Comparison of ENCODE assay signal across 1 cellular context in genomic region chr4:8560265-8561047, GRCh38.
TF ChIP-seq lines count a peak whose summit lies in the region.

No MANE protein-coding gene starts in this region.

TF ChIP-seq in A549, 52 proteins besides CTCF, POLR2A, EP300 and RAD21 (continued from another document):
- TF ChIP-seq ZC3H11A (IDR thresholded peaks at IDR 0.05) (no peak), MYC (IDR thresholded peaks at IDR 0.05; ENCODE audit: borderline replicate concordance, low read length) (no peak), NPAS2 (CRISPR knock-in tag; IDR thresholded peaks at IDR 0.05; ENCODE audit: borderline replicate concordance) (no peak), KDM1A (IDR thresholded peaks at IDR 0.05; ENCODE audit: low read depth) (no peak), ZFP36 (IDR thresholded peaks at IDR 0.05; ENCODE audit: borderline replicate concordance, partially characterized antibody) (no peak), HOXB5 (CRISPR knock-in tag; IDR thresholded peaks at IDR 0.05) (no peak), HMGXB4 (CRISPR knock-in tag; IDR thresholded peaks at IDR 0.05; ENCODE audit: borderline replicate concordance) (no peak), MAZ (IDR thresholded peaks at IDR 0.05; ENCODE audit: borderline replicate concordance, low read depth, low read length) (no peak), ZNF302 (CRISPR knock-in tag; IDR thresholded peaks at IDR 0.05) (no peak), EHMT2 (IDR thresholded peaks at IDR 0.05; ENCODE audit: low read depth) (no peak), SMC3 (IDR thresholded peaks at IDR 0.05) (no peak), HDAC2 (IDR thresholded peaks at IDR 0.05) (no peak), HES2 (IDR thresholded peaks at IDR 0.05) (no peak), RNF2 (IDR thresholded peaks at IDR 0.05; ENCODE audit: borderline replicate concordance, low read depth) (no peak), CHD4 (IDR thresholded peaks at IDR 0.05; ENCODE audit: borderline replicate concordance) (no peak), POLR2AphosphoS2 (conservative IDR thresholded peaks at IDR 0.05; ENCODE audit: low read length) (no peak)
